Comparison of ENCODE assay signal across 27 cellular contexts in genomic region chr16:61814716-61815347, GRCh38.
DNase-seq lines count a peak whose midpoint lies in the region; ATAC-seq, FAIRE-seq and TF ChIP-seq lines count a peak whose summit lies in the region.
"Had no signal": no experiment of that assay in that cellular context is flagged by ENCODE, and none has a peak within 500 bp of the region (broad histone marks: within the 10 kb centered on the region; RNA-seq: fewer than 3 reads in every experiment).

No MANE protein-coding gene starts in this region.

- ATAC-seq in HepG2 (no peak), right lobe of liver (no peak), GM18520 (IDR thresholded peaks at IDR 0.05; ENCODE audit: unreplicated experiment) (no peak)
- ATAC-seq: Right ventricle myocardium inferior had no signal

- CTCF ChIA-PET in HepG2 (lab: Yijun Ruan, JAX; ENCODE audit: low intra/inter-chr PET ratio, low total read pairs): no interaction called here

- intact Hi-C loops in HepG2 (cut with micrococcal nuclease; ENCODE audit: unreplicated experiment): no loop called here
- intact Hi-C loops in right lobe of liver (cut with DNase I): no loop called here

- no peaks in the 10 kb centered on the region for H4K20me1 ChIP-seq in HepG2 (ENCODE audit: insufficient read depth, low read length)

- no peak for TF ChIP-seq RAD21 in HepG2 (CRISPR knock-in tag; IDR thresholded peaks at IDR 0.05)

- no TSS peak for BruUV-seq in HepG2 (replicated peaks; lab: Mats Ljungman, UMichigan)

- DNase-seq in NCI-H2171 treated with DMSO at 0.1 percent for 48 hours (lab: John Stamatoyannopoulos, UW): peak; percentile 23
- no peak for DNase-seq in NCI-H2171 (lab: John Stamatoyannopoulos, UW)
- DNase-seq in HepG2 (ENCODE audit: low spot score): no peak
- DNase-seq in right lobe of liver: no peak
- peak; percentile 77 for DNase-seq in SK-N-DZ (ENCODE audit: low spot score)
- DNase-seq in myocyte (ENCODE audit: low read depth): peak; percentile 47
- no peak for DNase-seq in A172 (ENCODE audit: low spot score)
- DNase-seq: 8988T; AML-193; C1 segment of cervical spinal cord; CD4-positive, alpha-beta memory T cell; COR-L47; DMS79 treated with DMSO at 0.1 percent for 48 hours; GM23248; H7; NCI-H1092; NCI-H1417 treated with DMSO at 0.1 percent for 48 hours; NCI-H1694 treated with DMSO at 0.1 percent for 48 hours; NCI-H2081; NCI-H526; SJCRH30; T-helper 1 cell had no signal

- in situ Hi-C loops in HepG2 (cut with HindIII; ENCODE audit: extremely low pct_ligation_motif_present, low pct_unique_long_range_greater_than_20kb): no loop called here

- H3K27ac ChIP-seq in HepG2 (ENCODE audit: extremely low read length, insufficient read depth, low read length): no peak overlapping the region
- no peak overlapping the region for H3K27ac ChIP-seq in right lobe of liver
- H3K27ac ChIP-seq: GM23248, HL-60, SJCRH30 had no signal

- no peak for TF ChIP-seq POLR2A in HepG2 (IDR thresholded peaks at IDR 0.05; ENCODE audit: insufficient read depth in 1 of 2, low read depth in 2 of 2, low read length in 2 of 2)
- TF ChIP-seq POLR2A in right lobe of liver (IDR thresholded peaks at IDR 0.05): no peak

- H3K9me3 ChIP-seq in HepG2 (ENCODE audit: low read length): 0 out of 2 replicates have a peak, but pooled peaks cover 12% of the 10 kb centered on the region
- no peaks in the 10 kb centered on the region for H3K9me3 ChIP-seq in right lobe of liver
- H3K9me3 ChIP-seq: SJCRH30 had no signal

- POLR2A ChIA-PET in HepG2 (lab: Yijun Ruan, JAX): no interaction called here

- H3K9ac ChIP-seq in HepG2 (ENCODE audit: insufficient read depth, low read depth, low read length): no peak overlapping the region
- H3K9ac ChIP-seq: GM23248 had no signal

- H3K79me2 ChIP-seq in HepG2 (ENCODE audit: insufficient read depth, low read length): no peaks in the 10 kb centered on the region

- no peak overlapping the region for H3K4me2 ChIP-seq in HepG2 (ENCODE audit: low read depth, low read length)

- no peaks in the 10 kb centered on the region for H3K27me3 ChIP-seq in HepG2 (ENCODE audit: control insufficient read depth in 1 of 2, insufficient read depth in 2 of 2, low read length in 2 of 2)
- no peaks in the 10 kb centered on the region for H3K27me3 ChIP-seq in right lobe of liver
- H3K27me3 ChIP-seq: SJCRH30 had no signal

- H3K36me3 ChIP-seq in HepG2 (replicated peaks in 1 of 2; ENCODE audit: control insufficient read depth in 1 of 2, insufficient read depth in 2 of 2, low read length in 2 of 2) (no peaks in the 10 kb centered on the region), right lobe of liver (no peaks in the 10 kb centered on the region)
- H3K36me3 ChIP-seq: SJCRH30 had no signal

- H2AFZ ChIP-seq in HepG2 (ENCODE audit: low read length): no peak overlapping the region
- H2AFZ ChIP-seq: GM23248 had no signal

- FAIRE-seq in HepG2 (lab: Jason Lieb, UNC): no peak
- FAIRE-seq: GM18507, RCC 7860 had no signal

- H3K4me3 ChIP-seq in HepG2 (replicated peaks in 1 of 3; ENCODE audit: insufficient read depth in 1 of 3, low read depth in 2 of 3, low read length in 3 of 3): no peak overlapping the region
- no peak overlapping the region for H3K4me3 ChIP-seq in right lobe of liver
- H3K4me3 ChIP-seq: GM23248, SJCRH30 had no signal

- TF ChIP-seq CTCF in HepG2 (CRISPR knock-in tag; IDR thresholded peaks at IDR 0.05) (no peak), right lobe of liver (IDR thresholded peaks at IDR 0.05) (no peak)

- no peaks in the 10 kb centered on the region for H3K4me1 ChIP-seq in HepG2 (ENCODE audit: insufficient read depth, low read length)
- H3K4me1 ChIP-seq in right lobe of liver: no peaks in the 10 kb centered on the region
- H3K4me1 ChIP-seq: SJCRH30 had no signal

- TF ChIP-seq EP300 in HepG2 (IDR thresholded peaks at IDR 0.05; ENCODE audit: low read depth in 2 of 2, low read length in 2 of 2): no peak
- no peak for TF ChIP-seq EP300 in HepG2 (CRISPR knock-in tag; IDR thresholded peaks at IDR 0.05; ENCODE audit: borderline replicate concordance)

TF ChIP-seq in HepG2, 621 proteins besides CTCF, POLR2A, EP300 and RAD21:
- TF ChIP-seq MAFF (IDR thresholded peaks at IDR 0.05; ENCODE audit: low read depth, low read length) (0 out of 2 replicates have a peak, but pooled peaks have one; percentile 13), RBM39 (IDR thresholded peaks at IDR 0.05; ENCODE audit: low read depth, low read length, poor library complexity, severe bottlenecking) (no peak), MAFK (conservative IDR thresholded peaks at IDR 0.05 in 1 of 2, IDR thresholded peaks at IDR 0.05 in 1 of 2; ENCODE audit: low read length in 2 of 2) (peak; percentile 7 to 61; a peak in 2 of 4 replicates)
TF ChIP-seq in HepG2: peak in this region for 2.

Comparison
In these comparisons a context has a peak if more than half of its experiments do, and no peak if none do; other contexts are left out.
1. DNase-seq: peak in NCI-H2171 treated with DMSO at 0.1 percent for 48 hours (single experiment), SK-N-DZ (single experiment) and myocyte (single experiment); none in NCI-H2171 (single experiment), HepG2 (single experiment), right lobe of liver (0 of 3) and A172 (single experiment).